1 cellular context compared by ENCODE assay signal in genomic region chr12:49827351-49828099, GRCh38.
TF ChIP-seq lines count a peak whose summit lies in the region.

No MANE protein-coding gene starts in this region.

TF ChIP-seq in HCT116, 20 proteins besides CTCF, POLR2A, EP300 and RAD21:
- no peak for TF ChIP-seq CEBPB (IDR thresholded peaks at IDR 0.05; ENCODE audit: low read depth)
- no peak for TF ChIP-seq SP1 (IDR thresholded peaks at IDR 0.05; ENCODE audit: low read depth)
- TF ChIP-seq EZH2 (IDR thresholded peaks at IDR 0.05): no peak
- no peak for TF ChIP-seq SIN3A (IDR thresholded peaks at IDR 0.05; ENCODE audit: low read depth)
